11 cellular contexts compared by ENCODE assay signal in the genomic region with DNA sequence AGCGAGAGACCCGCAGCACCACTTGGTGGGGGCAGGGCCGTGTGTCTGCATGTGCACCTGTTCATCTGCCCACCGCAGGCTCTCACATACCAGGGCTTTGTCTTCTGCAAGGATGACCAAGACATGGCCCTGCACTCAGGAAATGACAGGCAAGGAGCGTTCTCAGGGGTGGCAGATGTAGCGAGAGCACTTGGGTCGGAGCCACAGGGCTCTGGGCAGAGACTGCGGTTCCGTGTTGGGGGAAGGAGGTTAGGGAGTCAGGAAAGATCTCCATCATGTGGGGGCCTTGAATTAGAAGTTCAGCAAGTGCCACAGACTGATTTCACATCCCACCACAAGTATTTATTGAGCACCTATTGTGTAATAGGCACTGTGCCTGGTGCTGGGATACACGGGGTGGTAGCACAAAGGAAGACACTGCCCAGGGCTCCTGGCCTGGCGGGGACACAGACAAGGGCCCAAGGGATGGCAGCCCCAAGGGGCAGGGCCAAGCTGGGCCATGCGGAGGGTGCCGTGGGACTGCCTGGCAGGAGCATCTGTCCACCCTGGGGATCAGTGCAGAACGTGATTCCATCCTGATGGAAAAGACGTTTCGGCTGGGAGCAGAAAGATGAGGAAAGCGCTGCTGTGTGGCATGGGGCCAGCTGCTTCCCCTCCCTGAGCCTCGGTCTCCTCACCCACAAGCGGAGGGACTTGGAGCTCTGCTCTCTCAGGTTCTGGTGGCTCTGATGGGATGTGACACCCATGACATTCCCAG. TPM values are rescaled to one million over a fixed set of nuclear protein-coding genes. Genes with fewer than 3 reads are reported as not detected.
DNase-seq lines count a peak whose midpoint lies in the region; ATAC-seq and TF ChIP-seq lines count a peak whose summit lies in the region.
"Had no signal": no experiment of that assay in that cellular context is flagged by ENCODE, and none has a peak within 500 bp of the region (broad histone marks: within the 10 kb centered on the region; RNA-seq: fewer than 3 reads in every experiment).

No MANE protein-coding gene starts in this region.

- H3K36me3 ChIP-seq in right lobe of liver: no peaks in the 10 kb centered on the region

- no peak for TF ChIP-seq POLR2A in right lobe of liver (IDR thresholded peaks at IDR 0.05)

- H3K27me3 ChIP-seq in right lobe of liver: no peaks in the 10 kb centered on the region

- TF ChIP-seq CTCF in right lobe of liver (IDR thresholded peaks at IDR 0.05): no peak

- H3K4me1 ChIP-seq in right lobe of liver: no peaks in the 10 kb centered on the region

- ATAC-seq in right lobe of liver (peak in 2 of 4 donors; percentile 15 to 27), HG03354 (IDR thresholded peaks at IDR 0.05; ENCODE audit: poor library complexity, severe bottlenecking, unreplicated experiment) (no peak)

- no peak overlapping the region for H3K4me3 ChIP-seq in right lobe of liver

- H3K9me3 ChIP-seq in right lobe of liver: no peaks in the 10 kb centered on the region

- no peak overlapping the region for H3K27ac ChIP-seq in right lobe of liver
- H3K27ac ChIP-seq: VCaP had no signal

- intact Hi-C loops in right lobe of liver (cut with DNase I): loop anchor here in 1 of 2 donors (10.0 kb wide), 1 partner anchor 194 kb away; no protein-coding TSS in a partner anchor

- 71% methylated on average over 9 of the region's 19 CpGs for WGBS in right lobe of liver (ENCODE audit: insufficient coverage, low coverage, low lambda C conversion rate, missing lambda C conversion rate)

- DNase-seq in AG20443 (ENCODE audit: low spot score): peak; percentile 53
- DNase-seq in HT1080 (ENCODE audit: low read depth): peak; percentile 59
- DNase-seq in amniotic epithelial cell (ENCODE audit: low read depth): peak; percentile 92
- DNase-seq in right lobe of liver: peak in 2 of 3 donors; percentile 19 to 35
- no peak for DNase-seq in nucleus accumbens (lab: John Stamatoyannopoulos, UW)
- DNase-seq in NCI-H82 treated with DMSO at 0.1 percent for 48 hours (lab: John Stamatoyannopoulos, UW; ENCODE audit: unreplicated experiment): no peak
- DNase-seq in NCI-H748 treated with DMSO at 0.1 percent for 48 hours (lab: John Stamatoyannopoulos, UW): no peak
- DNase-seq: activated T-cell treated with anti-CD3 and anti-CD28 coated beads, Interleukin-2, amount 50 U/mL, for 1 hour; naive thymus-derived CD8-positive, alpha-beta T cell had no signal

RNA-seq across cellular contexts. Expression of gene SPSB1, which starts 11.4 kb away (rescaled TPM):
- total RNA-seq in HT1080 (2014; rRNA removed; shearing (Covaris generic)): 14.4 and 18.3 TPM in 2 replicates
- 13.9 and 16.0 TPM in 2 replicates for polyA plus RNA-seq in HT1080 (2015; cell fraction: cytosol; rRNA removed)
- polyA plus RNA-seq in HT1080 (2015; cell fraction: nucleus; rRNA removed): 7.8 and 13.6 TPM in 2 replicates
- total RNA-seq in right lobe of liver: 100 to 1,000 TPM in 1 of 6 experiments, 10 to 100 TPM in 4, 1 to 10 TPM in 1; 7.7 to 121 (median 37.0) TPM

RNA-seq across cellular contexts. Expression of gene H6PD, which starts 46.7 kb away (rescaled TPM):
- 5.6 and 7.3 TPM in 2 replicates for total RNA-seq in HT1080 (2014; rRNA removed; shearing (Covaris generic))
- 16.8 and 18.5 TPM in 2 replicates for polyA plus RNA-seq in HT1080 (2015; cell fraction: cytosol; rRNA removed)
- polyA plus RNA-seq in HT1080 (2015; cell fraction: nucleus; rRNA removed): 25.8 and 30.7 TPM in 2 replicates
- total RNA-seq in right lobe of liver: 100 to 1,000 TPM; 102 to 158 (median 120) TPM

Comparison
In these comparisons a context has a peak if more than half of its experiments do, and no peak if none do; other contexts are left out.
1. DNase-seq: peak in AG20443 (single experiment), HT1080 (single experiment), amniotic epithelial cell (single experiment) and right lobe of liver (2 of 3); none in nucleus accumbens (0 of 56), NCI-H82 treated with DMSO at 0.1 percent for 48 hours (single experiment) and NCI-H748 treated with DMSO at 0.1 percent for 48 hours (single experiment).
2. RNA of gene H6PD, which starts 46.7 kb away (total RNA-seq): 102 to 158 TPM in right lobe of liver; 5.6 to 7.3 TPM in HT1080; every median in the first group is over 10 times any median in the second.